ENCODE assay signal across 1 cellular context in the genomic region with DNA sequence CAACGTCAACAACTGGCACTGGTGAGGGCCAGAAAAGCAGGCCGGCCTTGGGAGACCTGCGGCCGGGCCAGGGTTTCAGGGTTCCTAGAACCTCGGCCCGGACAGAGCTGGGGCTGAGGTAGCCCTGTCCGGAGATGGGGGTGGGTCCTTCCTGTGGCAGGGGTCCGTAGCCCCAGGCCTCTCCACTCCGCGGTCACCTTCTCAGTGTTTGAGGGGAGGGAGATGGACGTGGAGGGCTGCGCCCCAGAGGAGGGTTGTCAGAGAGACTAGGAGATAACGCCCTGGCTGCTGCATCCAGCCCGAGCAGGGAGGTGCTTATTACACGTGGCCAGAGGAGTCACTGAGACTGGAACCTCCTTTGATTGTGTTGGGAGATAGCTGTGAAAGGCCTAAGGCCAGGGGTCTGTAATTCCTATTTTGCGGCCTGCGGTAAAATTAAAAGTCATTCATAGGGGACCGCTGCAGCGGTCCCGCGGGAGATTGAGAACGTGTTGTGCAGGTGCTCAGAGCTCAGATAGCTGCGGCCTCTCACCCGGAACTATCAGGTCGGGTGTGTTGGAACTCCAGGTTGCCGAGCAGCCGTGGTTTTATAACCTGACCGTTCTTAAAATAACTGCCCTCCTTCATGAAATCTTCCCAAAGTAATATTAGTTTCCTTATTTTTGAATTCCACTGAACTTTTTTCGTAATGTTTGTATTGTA.
A peak's percentile ranks its signal among the peaks of the same experiment; 100 is the strongest.
TF ChIP-seq lines count a peak whose summit lies in the region.

No MANE protein-coding gene starts in this region.

TF ChIP-seq in H1, 55 proteins besides CTCF, POLR2A, EP300 and RAD21:
- TF ChIP-seq SRF (IDR thresholded peaks at IDR 0.05; ENCODE audit: low read depth, low read length) (no peak), CHD1 (IDR thresholded peaks at IDR 0.05; ENCODE audit: low read depth, low read length) (no peak), HDAC6 (IDR thresholded peaks at IDR 0.05; ENCODE audit: low read depth, low read length) (no peak), GABPA (IDR thresholded peaks at IDR 0.05; ENCODE audit: borderline replicate concordance, insufficient read depth, low read length) (no peak), CREB1 (IDR thresholded peaks at IDR 0.05) (no peak), TAF7 (optimal IDR thresholded peaks at IDR 0.05; ENCODE audit: borderline replicate concordance, low read depth, low read length) (no peak), GTF2F1 (IDR thresholded peaks at IDR 0.05; ENCODE audit: borderline replicate concordance, low read depth, low read length) (no peak), EZH2 (IDR thresholded peaks at IDR 0.05; ENCODE audit: low read depth, low read length, severe bottlenecking) (no peak), JUND (IDR thresholded peaks at IDR 0.05; ENCODE audit: low read length) (no peak), SIX5 (IDR thresholded peaks at IDR 0.05; ENCODE audit: low read depth, low read length) (no peak), KDM1A (IDR thresholded peaks at IDR 0.05; ENCODE audit: borderline replicate concordance, low read length) (no peak), EGR1 (IDR thresholded peaks at IDR 0.05; ENCODE audit: borderline replicate concordance, low read depth, low read length) (no peak), POLR2AphosphoS5 (IDR thresholded peaks at IDR 0.05; ENCODE audit: low read depth, low read length) (no peak), MAFK (IDR thresholded peaks at IDR 0.05; ENCODE audit: low read depth, low read length) (no peak), CBX8 (IDR thresholded peaks at IDR 0.05; ENCODE audit: borderline replicate concordance, low read depth, low read length) (no peak), SIRT6 (IDR thresholded peaks at IDR 0.05; ENCODE audit: low read length) (no peak), SAP30 (IDR thresholded peaks at IDR 0.05; ENCODE audit: insufficient read depth, insufficient replicate concordance, low read length) (peak; percentile 92), SP2 (IDR thresholded peaks at IDR 0.05; ENCODE audit: low read length) (no peak), NRF1 (IDR thresholded peaks at IDR 0.05; ENCODE audit: low read depth, low read length) (no peak), CEBPB (IDR thresholded peaks at IDR 0.05; ENCODE audit: low read depth, low read length) (no peak), PHF8 (conservative IDR thresholded peaks at IDR 0.05; ENCODE audit: low read depth, low read length) (no peak), BRCA1 (IDR thresholded peaks at IDR 0.05; ENCODE audit: low read depth, low read length) (no peak), MAX (IDR thresholded peaks at IDR 0.05) (peak; percentile 71; the same call in 1 of the 2 replicates), BCL11A (IDR thresholded peaks at IDR 0.05; ENCODE audit: low read depth in 2 of 2, low read length in 2 of 2) (no peak), CHD7 (IDR thresholded peaks at IDR 0.05; ENCODE audit: insufficient replicate concordance, low read length) (no peak), SP4 (IDR thresholded peaks at IDR 0.05; ENCODE audit: low read length) (no peak), ZNF274 (IDR thresholded peaks at IDR 0.05; ENCODE audit: borderline replicate concordance, extremely low read depth, low read length) (no peak), HDAC2 (IDR thresholded peaks at IDR 0.05; ENCODE audit: borderline replicate concordance in 1 of 2, low read depth in 2 of 2, low read length in 2 of 2) (peak in 1 of 2 experiments; percentile 68; a peak in 1 of 4 replicates), SUZ12 (IDR thresholded peaks at IDR 0.05; ENCODE audit: low read length) (no peak), SIN3A (conservative IDR thresholded peaks at IDR 0.05 in 1 of 2, IDR thresholded peaks at IDR 0.05 in 1 of 2; ENCODE audit: low read depth in 1 of 2, low read length in 2 of 2) (peak; percentile 26 to 71; a peak in 2 of 4 replicates), KDM4A (IDR thresholded peaks at IDR 0.05; ENCODE audit: low read depth, low read length, severe bottlenecking) (peak; percentile 26), TAF1 (IDR thresholded peaks at IDR 0.05; ENCODE audit: low read depth, low read length) (no peak), CHD2 (IDR thresholded peaks at IDR 0.05; ENCODE audit: low read length) (no peak), POU5F1 (IDR thresholded peaks at IDR 0.05; ENCODE audit: low read depth, low read length) (no peak), SP1 (IDR thresholded peaks at IDR 0.05; ENCODE audit: low read depth, low read length) (no peak), NANOG (IDR thresholded peaks at IDR 0.05; ENCODE audit: insufficient read depth, low read depth, low read length, poor library complexity, severe bottlenecking) (no peak), CBX5 (IDR thresholded peaks at IDR 0.05; ENCODE audit: low read depth, low read length) (no peak), RXRA (IDR thresholded peaks at IDR 0.05; ENCODE audit: insufficient read depth, low read depth, low read length) (no peak), TBP (IDR thresholded peaks at IDR 0.05; ENCODE audit: low read depth, low read length) (no peak), RNF2 (IDR thresholded peaks at IDR 0.05; ENCODE audit: borderline replicate concordance, low read depth, low read length, missing control alignments, poor library complexity, severe bottlenecking) (no peak), KDM5A (IDR thresholded peaks at IDR 0.05; ENCODE audit: low read length) (no peak), YY1 (IDR thresholded peaks at IDR 0.05; ENCODE audit: low read depth, low read length) (no peak), RBBP5 (IDR thresholded peaks at IDR 0.05; ENCODE audit: borderline replicate concordance, low read depth, low read length) (peak; percentile 6; the same call in 1 of the 2 replicates)
- TF ChIP-seq, protein P1, sequence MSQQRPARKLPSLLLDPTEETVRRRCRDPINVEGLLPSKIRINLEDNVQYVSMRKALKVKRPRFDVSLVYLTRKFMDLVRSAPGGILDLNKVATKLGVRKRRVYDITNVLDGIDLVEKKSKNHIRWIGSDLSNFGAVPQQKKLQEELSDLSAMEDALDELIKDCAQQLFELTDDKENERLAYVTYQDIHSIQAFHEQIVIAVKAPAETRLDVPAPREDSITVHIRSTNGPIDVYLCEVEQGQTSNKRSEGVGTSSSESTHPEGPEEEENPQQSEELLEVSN (IDR thresholded peaks at IDR 0.05), result no peak
- TF ChIP-seq, protein P2, sequence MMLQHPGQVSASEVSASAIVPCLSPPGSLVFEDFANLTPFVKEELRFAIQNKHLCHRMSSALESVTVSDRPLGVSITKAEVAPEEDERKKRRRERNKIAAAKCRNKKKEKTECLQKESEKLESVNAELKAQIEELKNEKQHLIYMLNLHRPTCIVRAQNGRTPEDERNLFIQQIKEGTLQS (IDR thresholded peaks at IDR 0.05; ENCODE audit: insufficient read depth, low read depth, low read length), result no peak
TF ChIP-seq in H1: peak in this region for 6.
